Comparison of ENCODE assay signal across 10 cellular contexts in the genomic region with DNA sequence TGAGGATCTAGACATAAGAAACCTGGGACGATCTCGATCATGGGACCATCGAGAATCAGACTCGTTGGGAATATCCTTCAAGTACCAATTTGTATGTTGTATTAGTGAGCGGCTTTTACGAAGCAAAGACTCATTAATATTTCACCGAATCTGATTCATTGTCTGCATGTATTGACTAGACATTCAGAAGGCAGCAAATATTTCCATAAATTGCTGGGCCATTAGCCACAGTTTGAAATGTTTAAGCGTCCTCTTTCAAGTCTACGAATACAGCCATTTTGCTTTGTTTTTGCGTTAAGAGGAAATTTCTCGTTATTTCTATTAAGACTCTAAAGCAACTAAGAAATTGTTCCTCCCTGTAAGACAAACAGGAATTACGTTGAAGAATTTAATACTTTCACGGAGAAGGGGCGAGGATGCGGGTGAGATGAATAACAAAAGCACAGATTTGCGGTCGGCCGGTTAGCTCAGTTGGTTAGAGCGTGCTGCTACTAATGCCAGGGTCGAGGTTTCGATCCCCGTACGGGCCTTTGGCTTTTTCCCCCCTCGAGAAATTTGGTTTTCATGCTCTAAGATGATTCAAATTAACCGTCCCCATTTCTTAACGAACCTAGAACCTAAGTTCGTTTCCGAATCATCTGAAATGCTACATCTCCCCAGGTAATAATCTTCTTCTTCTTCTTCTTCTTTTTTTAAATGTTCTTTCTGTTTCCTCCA. TPM values are rescaled to one million over a fixed set of nuclear protein-coding genes. Genes with fewer than 3 reads are reported as not detected.
DNase-seq lines count a peak whose midpoint lies in the region; ATAC-seq and TF ChIP-seq lines count a peak whose summit lies in the region.
"Had no signal": no experiment of that assay in that cellular context is flagged by ENCODE, and none has a peak within 500 bp of the region (broad histone marks: within the 10 kb centered on the region; RNA-seq: fewer than 3 reads in every experiment).

No MANE protein-coding gene starts in this region.

- TF ChIP-seq EP300 in esophagus muscularis mucosa (IDR thresholded peaks at IDR 0.05), result no peak

- H3K9me3 Mint-ChIP-seq in brain (peaks cover 0 to 31% (median 20%) of the 10 kb centered on the region in 5 experiments), mesothelial cell of epicardium (no peaks in the 10 kb centered on the region)

- ATAC-seq in HG02840 (IDR thresholded peaks at IDR 0.05; ENCODE audit: low FRiP score, unreplicated experiment), result no peak
- ATAC-seq in GM18498 (IDR thresholded peaks at IDR 0.05; ENCODE audit: unreplicated experiment), result no peak
- ATAC-seq: activated CD8-positive, alpha-beta T cell treated with anti-CD3 and anti-CD28 coated beads for 36 hours had no signal

- H3K4me3 ChIP-seq in esophagus muscularis mucosa, result no peak overlapping the region

- peak; percentile 33 for DNase-seq in G401 (ENCODE audit: low spot score)
- DNase-seq in NCI-H1105 (lab: John Stamatoyannopoulos, UW), result peak; percentile 61
- DNase-seq in mesothelial cell of epicardium (ENCODE audit: low spot score in 2 of 2, unreplicated experiment in 2 of 2), result peak in 1 of 2 experiments; percentile 77
- DNase-seq in activated naive CD4-positive, alpha-beta T cell treated with Interleukin-2 at 50 U/mL for 16 hours, result no peak
- no peak for DNase-seq in esophagus muscularis mucosa (ENCODE audit: extremely low spot score)
- DNase-seq: activated CD8-positive, alpha-beta T cell treated with anti-CD3 and anti-CD28 coated beads for 36 hours; nucleus accumbens had no signal

- H3K27me3 Mint-ChIP-seq in brain (peaks cover 100% of the 10 kb centered on the region), mesothelial cell of epicardium (ENCODE audit: low read depth) (peaks cover 79% of the 10 kb centered on the region)

- H3K27me3 ChIP-seq in esophagus muscularis mucosa, result peaks cover 0 to 100% (median 77%) of the 10 kb centered on the region in 4 donors

- WGBS in esophagus muscularis mucosa, result 26% methylated on average over 28 of the region's 28 CpGs

- peak overlapping the region in 3 of 5 experiments; percentile 20 to 75 (median 62) for H3K4me3 Mint-ChIP-seq in brain
- peak overlapping the region; percentile 14 for H3K4me3 Mint-ChIP-seq in mesothelial cell of epicardium
- H3K4me3 Mint-ChIP-seq: activated CD8-positive, alpha-beta T cell treated with anti-CD3 and anti-CD28 coated beads for 36 hours had no signal

- H3K27ac ChIP-seq in esophagus muscularis mucosa (replicated peaks in 1 of 4), result no peak overlapping the region

- intact Hi-C loops in esophagus muscularis mucosa (cut with DNase I), result no loop called here

- H3K4me1 Mint-ChIP-seq in brain (peaks cover 44% of the 10 kb centered on the region), mesothelial cell of epicardium (peaks cover 32% of the 10 kb centered on the region)

- peaks cover 0 to 3% (median 0%) of the 10 kb centered on the region in 4 donors for H3K9me3 ChIP-seq in esophagus muscularis mucosa

- H3K27ac Mint-ChIP-seq in brain, result no peak overlapping the region
- H3K27ac Mint-ChIP-seq in mesothelial cell of epicardium, result no peak overlapping the region
- H3K27ac Mint-ChIP-seq: activated CD8-positive, alpha-beta T cell treated with anti-CD3 and anti-CD28 coated beads for 36 hours had no signal

- no peaks in the 10 kb centered on the region for H3K36me3 Mint-ChIP-seq in brain
- no peaks in the 10 kb centered on the region for H3K36me3 Mint-ChIP-seq in mesothelial cell of epicardium

- no peaks in the 10 kb centered on the region for H3K36me3 ChIP-seq in esophagus muscularis mucosa

- in situ Hi-C loops in G401 (cut with HindIII; ENCODE audit: low sequenced_read_pairs), result no loop called here

- no peak for TF ChIP-seq CTCF in brain (conservative IDR thresholded peaks at IDR 0.05)
- no peak for TF ChIP-seq CTCF in mesothelial cell of epicardium (IDR thresholded peaks at IDR 0.05; ENCODE audit: unreplicated experiment)
- no peak for TF ChIP-seq CTCF in esophagus muscularis mucosa (IDR thresholded peaks at IDR 0.05)

- no peak for TF ChIP-seq POLR2A in esophagus muscularis mucosa (IDR thresholded peaks at IDR 0.05; ENCODE audit: low read depth)

- peaks cover 0 to 10% (median 1%) of the 10 kb centered on the region in 4 donors for H3K4me1 ChIP-seq in esophagus muscularis mucosa

RNA-seq across cellular contexts. Expression of a gene that starts 18.5 kb away (rescaled TPM):
- total RNA-seq in G401 (2014; rRNA removed; shearing (Covaris generic)), result not detected in 2 replicates
- polyA plus RNA-seq in brain (ENCODE audit: insufficient read depth, low read depth, low replicate concordance), result not detected
- total RNA-seq in mesothelial cell of epicardium (0.07 TPM in 1 of 3 replicates, not detected in the others), esophagus muscularis mucosa (not detected)
- total RNA-seq: activated CD8-positive, alpha-beta T cell treated with anti-CD3 and anti-CD28 coated beads for 36 hours had no signal

RNA-seq across cellular contexts. Expression of a gene that starts 46.1 kb away (rescaled TPM):
- 7.3 and 12.9 TPM in 2 replicates for total RNA-seq in G401 (2014; rRNA removed; shearing (Covaris generic))
- 24.8 TPM for polyA plus RNA-seq in brain (ENCODE audit: insufficient read depth, low read depth, low replicate concordance)
- total RNA-seq in mesothelial cell of epicardium, result 16.2 to 20.6 TPM (median 19.1 TPM) in 3 replicates
- total RNA-seq in esophagus muscularis mucosa, result not detected

Comparison
In these comparisons a context has a peak if more than half of its experiments do, and no peak if none do; other contexts are left out.
1. DNase-seq: peak in G401 (single experiment) and NCI-H1105 (single experiment); none in activated naive CD4-positive, alpha-beta T cell treated with Interleukin-2 at 50 U/mL for 16 hours (single experiment) and esophagus muscularis mucosa (single experiment).